ENCODE assay signal across 9 cellular contexts in the genomic region with DNA sequence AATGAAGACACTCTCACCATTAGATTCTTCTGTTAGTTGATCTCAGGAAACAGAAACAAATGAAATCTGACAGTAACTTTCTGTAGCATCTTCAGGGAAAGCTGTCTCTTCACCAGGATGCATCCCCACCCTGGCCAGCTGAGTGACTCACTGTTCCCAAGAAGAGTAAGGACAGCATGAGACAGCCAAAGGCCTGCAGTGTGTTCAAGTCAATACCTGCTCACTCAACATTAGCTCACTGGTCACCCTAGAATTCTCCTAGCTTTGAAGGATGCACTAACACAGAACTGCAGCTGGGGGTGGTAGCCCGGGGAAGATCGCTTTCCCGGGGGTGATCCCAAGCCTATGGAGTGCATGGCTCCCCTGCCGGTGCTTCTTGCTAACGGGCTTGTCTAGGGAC. TPM values are rescaled to one million over a fixed set of nuclear protein-coding genes. Genes with fewer than 3 reads are reported as not detected.
DNase-seq lines count a peak whose midpoint lies in the region; ATAC-seq and TF ChIP-seq lines count a peak whose summit lies in the region.
"Had no signal": no experiment of that assay in that cellular context is flagged by ENCODE, and none has a peak within 500 bp of the region (broad histone marks: within the 10 kb centered on the region; RNA-seq: fewer than 3 reads in every experiment).

No MANE protein-coding gene starts in this region.

- no peak for TF ChIP-seq EP300 in esophagus muscularis mucosa (IDR thresholded peaks at IDR 0.05)

- peaks cover 40% of the 10 kb centered on the region for H3K4me1 ChIP-seq in ACC112 (ENCODE audit: control insufficient read depth, insufficient read depth, low read length, unreplicated experiment)
- peaks cover 25% of the 10 kb centered on the region for H3K4me1 ChIP-seq in PC-3 (ENCODE audit: insufficient read depth, low read length)
- peaks cover 21 to 35% (median 28%) of the 10 kb centered on the region in 4 donors for H3K4me1 ChIP-seq in esophagus muscularis mucosa
- H3K4me1 ChIP-seq in osteoblast (ENCODE audit: insufficient read depth, low read length): peaks cover 19% of the 10 kb centered on the region

- no peak overlapping the region for H3K9ac ChIP-seq in PC-3 (ENCODE audit: low read length)

- DNase-seq in PC-3 (peak; percentile 65), esophagus muscularis mucosa (ENCODE audit: extremely low spot score) (no peak), osteoblast (ENCODE audit: insufficient read length, low spot score, missing footprints) (peak; percentile 84), NCI-H1694 (lab: John Stamatoyannopoulos, UW) (no peak), activated gamma-delta T cell treated with Interleukin-2 at 50 U/mL for 16 hours (no peak)
- DNase-seq: central memory CD4-positive, alpha-beta T cell had no signal

- H3K27me3 ChIP-seq in ACC112 (ENCODE audit: insufficient read depth, low read length): no peaks in the 10 kb centered on the region
- no peaks in the 10 kb centered on the region for H3K27me3 ChIP-seq in PC-3 (ENCODE audit: low read length)
- no peaks in the 10 kb centered on the region for H3K27me3 ChIP-seq in esophagus muscularis mucosa
- H3K27me3 ChIP-seq in osteoblast (ENCODE audit: insufficient read depth, low read length): no peaks in the 10 kb centered on the region

- H2AFZ ChIP-seq in ACC112 (ENCODE audit: low read length, unreplicated experiment) (no peak overlapping the region), PC-3 (ENCODE audit: low read length) (no peak overlapping the region), osteoblast (ENCODE audit: low read length) (no peak overlapping the region)

- H3K36me3 ChIP-seq in ACC112 (ENCODE audit: insufficient read depth, low read length) (peaks cover 11% of the 10 kb centered on the region), PC-3 (ENCODE audit: low read depth, low read length) (0 out of 2 replicates have a peak, but pooled peaks cover 2% of the 10 kb centered on the region), esophagus muscularis mucosa (peaks cover 24 to 54% (median 44%) of the 10 kb centered on the region in 4 donors), osteoblast (ENCODE audit: insufficient read depth, low read length) (peaks cover 45% of the 10 kb centered on the region)

- TF ChIP-seq CTCF in PC-3 (conservative IDR thresholded peaks at IDR 0.05; ENCODE audit: low read depth, low read length) (no peak; the same call in 1 of the 2 replicates), esophagus muscularis mucosa (IDR thresholded peaks at IDR 0.05) (no peak), osteoblast (IDR thresholded peaks at IDR 0.05; ENCODE audit: extremely low read depth, low read depth, low read length) (peak; percentile 17)

- no peak for TF ChIP-seq POLR2A in esophagus muscularis mucosa (IDR thresholded peaks at IDR 0.05; ENCODE audit: low read depth)

- peaks cover 6% of the 10 kb centered on the region for H3F3A ChIP-seq in PC-3 (ENCODE audit: low read length, unreplicated experiment)

- ATAC-seq in PC-3: peak; percentile 88
- no peak for ATAC-seq in GM21529 (IDR thresholded peaks at IDR 0.05; ENCODE audit: unreplicated experiment)
- ATAC-seq in GM21360 (IDR thresholded peaks at IDR 0.05; ENCODE audit: unreplicated experiment): no peak

- H3K9me3 ChIP-seq in PC-3 (ENCODE audit: low read length) (no peaks in the 10 kb centered on the region), esophagus muscularis mucosa (no peaks in the 10 kb centered on the region), osteoblast (ENCODE audit: low read depth, low read length) (no peaks in the 10 kb centered on the region)

- peak overlapping the region; percentile 97 for H3K27ac ChIP-seq in ACC112 (ENCODE audit: low read depth, low read length)
- peak overlapping the region; percentile 86 for H3K27ac ChIP-seq in PC-3 (ENCODE audit: low read length)
- peak overlapping the region; percentile 56 to 73 (median 64) for H3K27ac ChIP-seq in esophagus muscularis mucosa (replicated peaks in 1 of 4)
- peak overlapping the region; percentile 78 for H3K27ac ChIP-seq in osteoblast (ENCODE audit: low read depth, low read length)

- H4K20me1 ChIP-seq in PC-3 (ENCODE audit: low read length) (no peaks in the 10 kb centered on the region), osteoblast (ENCODE audit: insufficient read depth, low read length) (peaks cover 2% of the 10 kb centered on the region)

- H3K79me2 ChIP-seq in ACC112 (ENCODE audit: control insufficient read depth, insufficient read depth, low read length, unreplicated experiment) (peaks cover 4% of the 10 kb centered on the region), PC-3 (ENCODE audit: low read length) (no peaks in the 10 kb centered on the region), osteoblast (ENCODE audit: insufficient read depth, low read length) (peaks cover 4% of the 10 kb centered on the region)

- peak overlapping the region; percentile 56 for H3K4me3 ChIP-seq in ACC112 (ENCODE audit: low read depth, low read length)
- no peak overlapping the region for H3K4me3 ChIP-seq in PC-3 (ENCODE audit: low read length)
- H3K4me3 ChIP-seq in esophagus muscularis mucosa: no peak overlapping the region
- H3K4me3 ChIP-seq in osteoblast (ENCODE audit: insufficient read depth, low read length): no peak overlapping the region

- no TSS peak for BruUV-seq in PC-3 (replicated peaks; lab: Mats Ljungman, UMichigan)

- WGBS in esophagus muscularis mucosa: 90% methylated on average over 3 of the region's 5 CpGs

- intact Hi-C loops in PC-3 (cut with micrococcal nuclease) (loop anchor here (10.0 kb wide), 1 partner anchor 175 kb away; no protein-coding TSS in a partner anchor), esophagus muscularis mucosa (cut with DNase I) (no loop called here)

- CTCF ChIA-PET in PC-3 (lab: Charles Lee): interaction anchor here (0.6 kb wide), 1 partner anchor 127 kb away, joined by 4 read pairs; no protein-coding TSS in a partner anchor

- no peaks in the 10 kb centered on the region for H3K9me2 ChIP-seq in PC-3 (replicated peaks; ENCODE audit: low read length)

- H3K4me2 ChIP-seq in PC-3 (ENCODE audit: low read length): peak overlapping the region; percentile 57
- peak overlapping the region; percentile 38 for H3K4me2 ChIP-seq in osteoblast (ENCODE audit: insufficient read depth, low read length)

- POLR2A ChIA-PET in PC-3 (lab: Charles Lee; ENCODE audit: unreplicated experiment): no interaction called here

RNA-seq across cellular contexts. Expression of gene CLEC18B, which starts 28.2 kb away (rescaled TPM):
- total RNA-seq in PC-3 (2014; rRNA removed): 0.29 and 0.87 TPM in 2 replicates
- 1 to 10 TPM in 1 of 4 donors, not detected in 3; 1.2 TPM for total RNA-seq in esophagus muscularis mucosa
- total RNA-seq in osteoblast: 0.72 and 0.88 TPM in 2 replicates

Comparison
In these comparisons a context has a peak if more than half of its experiments do, and no peak if none do; other contexts are left out.
1. DNase-seq: peak in PC-3 (single experiment) and osteoblast (single experiment); none in esophagus muscularis mucosa (single experiment), NCI-H1694 (single experiment) and activated gamma-delta T cell treated with Interleukin-2 at 50 U/mL for 16 hours (single experiment).
2. Peak in every context shown above with its lines, with median percentiles within 50 percentile points of each other: H3K27ac ChIP-seq.